In the genomic region with DNA sequence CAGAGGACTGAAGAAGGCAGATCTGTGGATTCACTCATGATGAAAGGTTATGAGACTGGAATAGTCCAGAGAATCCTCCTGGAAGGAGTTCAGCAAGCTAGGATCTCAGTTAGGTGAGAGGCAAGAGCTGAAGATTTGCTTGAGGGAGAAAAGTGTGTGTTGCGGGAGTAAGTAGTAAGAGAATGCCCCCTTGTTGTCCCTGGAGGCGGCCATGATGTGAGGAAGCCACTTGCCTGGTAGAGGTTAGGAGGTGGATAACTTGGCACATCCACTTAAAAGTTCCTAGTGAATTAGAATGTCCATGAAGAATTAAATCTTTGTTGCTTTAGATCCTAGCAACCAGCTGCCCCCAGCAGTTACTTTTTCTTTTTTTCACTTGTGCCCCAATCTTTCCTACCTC, we compare ENCODE assay signal across 4 cellular contexts.
"Had no signal": no experiment of that assay in that cellular context is flagged by ENCODE, and none has a peak within 500 bp of the region (broad histone marks: within the 10 kb centered on the region; RNA-seq: fewer than 3 reads in every experiment).

No MANE protein-coding gene starts in this region.

- H3K4me3 ChIP-seq: GM23248 had no signal

- DNase-seq: GM23248, H9, HCEC 1CT, KBM-7 had no signal

- H3K9ac ChIP-seq: GM23248 had no signal

- H3K27ac ChIP-seq: GM23248 had no signal

- H2AFZ ChIP-seq: GM23248 had no signal
